ENCODE assay signal across 18 cellular contexts in the genomic region with DNA sequence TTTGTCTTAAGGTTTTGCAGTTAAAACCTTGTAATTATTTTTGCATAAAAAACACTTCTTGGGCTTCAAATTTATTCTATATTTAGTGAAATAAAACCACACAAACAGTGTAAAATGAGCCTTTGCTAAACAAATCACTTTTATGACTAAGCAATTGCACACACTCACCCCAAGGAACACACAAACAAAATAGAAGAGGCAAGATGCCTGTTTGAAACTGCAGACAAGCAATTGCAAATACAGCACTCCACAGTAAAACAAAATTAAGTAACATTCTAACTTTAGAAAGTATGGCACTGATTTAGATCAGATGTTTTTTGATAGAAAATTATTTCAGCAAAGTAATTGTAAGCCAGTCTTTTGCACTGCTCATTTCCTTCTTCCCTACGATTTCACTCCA.
A peak's percentile ranks its signal among the peaks of the same experiment; 100 is the strongest.
DNase-seq lines count a peak whose midpoint lies in the region; TF ChIP-seq lines count a peak whose summit lies in the region.
"Had no signal": no experiment of that assay in that cellular context is flagged by ENCODE, and none has a peak within 500 bp of the region (broad histone marks: within the 10 kb centered on the region; RNA-seq: fewer than 3 reads in every experiment).

No MANE protein-coding gene starts in this region.

- WGBS in GM23248 (ENCODE audit: low coverage in 1 of 2, low lambda C conversion rate in 2 of 2, missing lambda C conversion rate in 2 of 2), 2 experiments, result 11 to 16% methylated on average over 1 of the region's 1 CpG

- no peaks in the 10 kb centered on the region for H3K27me3 ChIP-seq in GM23248 (replicated peaks; ENCODE audit: insufficient read depth)

- H3K4me3 Mint-ChIP-seq in brain, result peak overlapping the region in 1 of 5 experiments; percentile 49
- no peak overlapping the region for H3K4me3 Mint-ChIP-seq in nephron progenitor cell
- H3K4me3 Mint-ChIP-seq: CD4-positive, CD25-positive, alpha-beta regulatory T cell; IgD-negative memory B cell had no signal

- no peak for TF ChIP-seq CTCF in brain (conservative IDR thresholded peaks at IDR 0.05)
- TF ChIP-seq CTCF in fibroblast of mammary gland (conservative IDR thresholded peaks at IDR 0.05; ENCODE audit: control insufficient read depth, insufficient read depth, low read depth, low read length), result no peak
- no peak for TF ChIP-seq CTCF in nephron progenitor cell (IDR thresholded peaks at IDR 0.05)
- no peak for TF ChIP-seq CTCF in coronary artery (IDR thresholded peaks at IDR 0.05)

- H4K20me1 ChIP-seq in GM23248 (ENCODE audit: insufficient read depth), result no peaks in the 10 kb centered on the region

- H3K27me3 Mint-ChIP-seq in brain (peaks cover 8% of the 10 kb centered on the region), nephron progenitor cell (ENCODE audit: low read depth, poor library complexity) (no peaks in the 10 kb centered on the region)
- H3K27me3 Mint-ChIP-seq: CD4-positive, CD25-positive, alpha-beta regulatory T cell had no signal

- H2AFZ ChIP-seq in GM23248, result peak overlapping the region; percentile 77

- H3K4me1 ChIP-seq in GM23248 (ENCODE audit: insufficient read depth), result peaks cover 19% of the 10 kb centered on the region

- H3K36me3 ChIP-seq in GM23248 (ENCODE audit: low read depth), result no peaks in the 10 kb centered on the region

- H3K27ac Mint-ChIP-seq in brain (peak overlapping the region in 3 of 5 experiments; percentile 7 to 80 (median 59)), nephron progenitor cell (peak overlapping the region; percentile 46)
- H3K27ac Mint-ChIP-seq: CD4-positive, CD25-positive, alpha-beta regulatory T cell; IgD-negative memory B cell had no signal

- H3K36me3 Mint-ChIP-seq in brain, result no peaks in the 10 kb centered on the region
- no peaks in the 10 kb centered on the region for H3K36me3 Mint-ChIP-seq in nephron progenitor cell (ENCODE audit: low read depth)
- H3K36me3 Mint-ChIP-seq: CD4-positive, CD25-positive, alpha-beta regulatory T cell; IgD-negative memory B cell had no signal

- in situ Hi-C loops in GM23248 (cut with MboI), result no loop called here

- H3F3A ChIP-seq in GM23248 (ENCODE audit: insufficient read depth), result peaks cover 17% of the 10 kb centered on the region

- H3K27ac ChIP-seq in GM23248, result peak overlapping the region; percentile 40
- no peak overlapping the region for H3K27ac ChIP-seq in coronary artery
- H3K27ac ChIP-seq: HL-60 had no signal

- H3K9me3 ChIP-seq in GM23248 (ENCODE audit: low read depth), result no peaks in the 10 kb centered on the region

- H3K9me3 Mint-ChIP-seq in brain (peaks cover 0 to 3% (median 3%) of the 10 kb centered on the region in 5 experiments), nephron progenitor cell (peaks cover 5% of the 10 kb centered on the region)

- peak; percentile 15 for DNase-seq in GM23248
- peak; percentile 31 for DNase-seq in fibroblast of mammary gland (ENCODE audit: low read depth)
- no peak for DNase-seq in nephron progenitor cell
- DNase-seq in globus pallidus (ENCODE audit: low spot score), result no peak
- DNase-seq in coronary artery (ENCODE audit: low spot score), result no peak
- DNase-seq in C1 segment of cervical spinal cord (lab: John Stamatoyannopoulos, UW), result no peak
- DNase-seq: CD4-positive, CD25-positive, alpha-beta regulatory T cell; Kasumi-1; MV-4-11; NCI-H1417 treated with DMSO at 0.1 percent for 48 hours; NCI-H2029; NCI-H2171; NCI-H446; NCI-H69; Right ventricle myocardium superior had no signal

- 0 out of 2 replicates have a peak overlapping the region, but pooled peaks have one; percentile 56 for H3K4me3 ChIP-seq in GM23248
- no peak overlapping the region for H3K4me3 ChIP-seq in fibroblast of mammary gland (ENCODE audit: control insufficient read depth, low read depth, low read length)
- H3K4me3 ChIP-seq in coronary artery, result no peak overlapping the region

- H3K4me2 ChIP-seq in GM23248 (ENCODE audit: unreplicated experiment), result peak overlapping the region; percentile 74

- H3K79me2 ChIP-seq in GM23248 (ENCODE audit: insufficient read depth), result no peaks in the 10 kb centered on the region

- H3K9ac ChIP-seq in GM23248, result no peak overlapping the region

- no peaks in the 10 kb centered on the region for H3K9me2 ChIP-seq in GM23248 (ENCODE audit: insufficient read depth)

- H3K4me1 Mint-ChIP-seq in brain (peaks cover 50% of the 10 kb centered on the region), nephron progenitor cell (peaks cover 22% of the 10 kb centered on the region)
- H3K4me1 Mint-ChIP-seq: CD4-positive, CD25-positive, alpha-beta regulatory T cell; IgD-negative memory B cell had no signal

Comparison
In these comparisons a context has a peak if more than half of its experiments do, and no peak if none do; other contexts are left out.
1. DNase-seq: peak in GM23248 (single experiment) and fibroblast of mammary gland (single experiment); none in nephron progenitor cell (single experiment), globus pallidus (single experiment), coronary artery (single experiment) and C1 segment of cervical spinal cord (0 of 14).